In the genomic region with DNA sequence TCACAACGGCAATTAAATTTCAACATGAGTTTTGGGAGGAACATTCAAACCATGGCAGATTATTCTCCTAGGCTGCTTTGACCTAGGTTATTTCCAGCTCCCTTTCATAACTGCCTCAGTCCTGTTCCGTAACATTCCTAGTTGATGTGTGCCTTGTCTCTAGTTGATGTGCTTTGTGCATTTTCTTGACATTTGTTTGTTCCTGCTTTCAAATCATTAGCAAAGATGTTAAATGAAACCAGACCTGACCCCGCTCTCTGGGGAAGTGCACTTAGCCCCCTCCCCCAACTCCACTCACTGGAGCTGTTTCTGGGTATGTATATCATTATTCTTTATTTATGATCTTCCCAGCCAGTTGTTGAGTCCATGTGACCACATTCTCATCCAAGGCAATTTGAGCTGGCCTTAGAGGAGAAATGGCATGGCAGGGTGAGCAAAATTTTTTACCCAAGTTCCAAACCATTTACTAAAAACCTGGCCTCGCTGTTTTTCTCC, we compare ENCODE assay signal across 23 cellular contexts.
A peak's percentile ranks its signal among the peaks of the same experiment; 100 is the strongest.
DNase-seq lines count a peak whose midpoint lies in the region; ATAC-seq and TF ChIP-seq lines count a peak whose summit lies in the region.
"Had no signal": no experiment of that assay in that cellular context is flagged by ENCODE, and none has a peak within 500 bp of the region (broad histone marks: within the 10 kb centered on the region; RNA-seq: fewer than 3 reads in every experiment).

No MANE protein-coding gene starts in this region.

- H3K4me1 Mint-ChIP-seq in immature natural killer cell: peaks cover 4 to 7% of the 10 kb centered on the region in 2 donors
- H3K4me1 Mint-ChIP-seq: neural progenitor cell had no signal

- H3K4me2 ChIP-seq in IMR-90 (ENCODE audit: low read depth, low read length) (no peak overlapping the region), MM.1S (ENCODE audit: low read depth, low read length) (no peak overlapping the region)
- H3K4me2 ChIP-seq: neural progenitor cell had no signal

- H3K27ac ChIP-seq in ACC112 (ENCODE audit: low read depth, low read length) (no peak overlapping the region), IMR-90 (ENCODE audit: insufficient read depth, low read length) (no peak overlapping the region), MM.1S (ENCODE audit: low read length) (no peak overlapping the region)
- H3K27ac ChIP-seq: ascending aorta, foreskin keratinocyte, neural progenitor cell had no signal

- H4K8ac ChIP-seq in IMR-90 (ENCODE audit: low read depth in 2 of 2, low read length in 2 of 2): peak overlapping the region in 1 of 2 experiments; percentile 49; a peak in 1 of 4 replicates

- BruUV-seq in IMR-90 (replicated peaks; lab: Mats Ljungman, UMichigan): no TSS peak

- H3K18ac ChIP-seq in IMR-90 (ENCODE audit: low read depth, low read length): no peak overlapping the region

- H2BK15ac ChIP-seq in IMR-90 (ENCODE audit: low read depth, low read length): no peak overlapping the region; the same call in 2 of the 3 replicates

- intact Hi-C loops in IMR-90 (cut with micrococcal nuclease): no loop called here

- no peaks in the 10 kb centered on the region for H3K36me3 Mint-ChIP-seq in immature natural killer cell
- H3K36me3 Mint-ChIP-seq: activated naive CD4-positive, alpha-beta T cell treated with anti-CD3 and anti-CD28 coated beads, Interleukin-2, amount 10 ng/mL, durations not matched to agents 7 days and 5 days; neural progenitor cell had no signal

- WGBS in IMR-90 (ENCODE audit: extremely low coverage in 2 of 2, insufficient read length in 1 of 2), 2 experiments: 14% methylated on average over 1 of the region's 4 CpGs; no CpG with 5 or more reads in 1 of the 2 experiments

- H4K20me1 ChIP-seq in IMR-90 (ENCODE audit: insufficient read depth, low read length) (no peaks in the 10 kb centered on the region), MM.1S (ENCODE audit: insufficient read depth, low read length) (no peaks in the 10 kb centered on the region)

- H4K5ac ChIP-seq in IMR-90 (ENCODE audit: low read depth, low read length): no peak overlapping the region

- no peak for TF ChIP-seq POLR2A in IMR-90 (IDR thresholded peaks at IDR 0.05; ENCODE audit: low read depth, low read length)

- no peak overlapping the region for H3K27ac Mint-ChIP-seq in immature natural killer cell
- H3K27ac Mint-ChIP-seq: activated CD8-positive, alpha-beta T cell treated with anti-CD3 and anti-CD28 coated beads for 36 hours; activated naive CD4-positive, alpha-beta T cell treated with anti-CD3 and anti-CD28 coated beads, Interleukin-2, amount 10 ng/mL, durations not matched to agents 7 days and 5 days; CD4-positive, alpha-beta T cell; neural progenitor cell had no signal

- H3K9ac ChIP-seq in IMR-90 (ENCODE audit: low read depth, low read length) (no peak overlapping the region), MM.1S (ENCODE audit: low read length) (no peak overlapping the region)
- H3K9ac ChIP-seq: neural progenitor cell had no signal

- H2BK5ac ChIP-seq in IMR-90 (ENCODE audit: low read depth, low read length, poor library complexity, severe bottlenecking): no peak overlapping the region

- peaks cover 1 to 8% (median 2%) of the 10 kb centered on the region in 3 donors for H3K27me3 Mint-ChIP-seq in immature natural killer cell (ENCODE audit: low read depth in 3 of 3)

- H3K9me3 Mint-ChIP-seq in immature natural killer cell: peaks cover 0 to 3% (median 0%) of the 10 kb centered on the region in 6 donors
- H3K9me3 Mint-ChIP-seq: activated CD8-positive, alpha-beta T cell treated with anti-CD3 and anti-CD28 coated beads for 36 hours; activated naive CD4-positive, alpha-beta T cell treated with anti-CD3 and anti-CD28 coated beads, Interleukin-2, amount 10 ng/mL, durations not matched to agents 7 days and 5 days; activated T-cell treated with anti-CD3 and anti-CD28 coated beads, Interleukin-2, amount 50 U/mL, for 4 hours; CD4-positive, alpha-beta T cell; neural progenitor cell had no signal

- H3K4me1 ChIP-seq in ACC112 (ENCODE audit: control insufficient read depth, insufficient read depth, low read length, unreplicated experiment) (no peaks in the 10 kb centered on the region), IMR-90 (ENCODE audit: control insufficient read depth, insufficient read depth, low read length) (peaks cover 3% of the 10 kb centered on the region), MM.1S (ENCODE audit: low read length) (no peaks in the 10 kb centered on the region)
- H3K4me1 ChIP-seq: ascending aorta, foreskin keratinocyte, neural progenitor cell had no signal

- H2BK120ac ChIP-seq in IMR-90 (ENCODE audit: low read depth, low read length): peak overlapping the region; percentile 8

- no peak for TF ChIP-seq RAD21 in IMR-90 (IDR thresholded peaks at IDR 0.05; ENCODE audit: low read length)

- ATAC-seq in IMR-90 (ENCODE audit: low read depth): no peak; the same call in 1 of the 2 replicates
- peak; percentile 81 for ATAC-seq in SK-N-SH treated with all-trans-retinoic acid at 6 μM for 48 hours
- no peak for ATAC-seq in GM21529 (IDR thresholded peaks at IDR 0.05; ENCODE audit: unreplicated experiment)
- ATAC-seq: activated CD8-positive, alpha-beta T cell treated with anti-CD3 and anti-CD28 coated beads for 36 hours; activated T-cell treated with anti-CD3 and anti-CD28 coated beads, Interleukin-2, amount 50 U/mL, for 4 hours; foreskin keratinocyte; K562 had no signal

- H3F3A ChIP-seq in MM.1S (ENCODE audit: insufficient read depth, low read length): no peaks in the 10 kb centered on the region

- no peaks in the 10 kb centered on the region for H3K9me2 ChIP-seq in MM.1S (replicated peaks; ENCODE audit: insufficient read depth, low read length)

- POLR2A ChIA-PET in IMR-90 (lab: Charles Lee; ENCODE audit: unreplicated experiment): no interaction called here

- dilution Hi-C loops in IMR-90 (cut with HindIII; ENCODE audit: low sequenced_read_pairs, unreplicated experiment): no loop called here

- H4K91ac ChIP-seq in IMR-90 (ENCODE audit: insufficient read depth, low read depth, low read length): no peak overlapping the region

- H3K27me3 ChIP-seq in ACC112 (ENCODE audit: insufficient read depth, low read length) (no peaks in the 10 kb centered on the region), IMR-90 (ENCODE audit: control insufficient read depth, insufficient read depth, low read length) (no peaks in the 10 kb centered on the region), MM.1S (replicated peaks; ENCODE audit: insufficient read depth, low read length) (no peaks in the 10 kb centered on the region)
- H3K27me3 ChIP-seq: ascending aorta, neural progenitor cell, transverse colon had no signal

- H3K9me3 ChIP-seq in IMR-90 (ENCODE audit: control insufficient read depth, insufficient read depth, low read length) (no peaks in the 10 kb centered on the region), MM.1S (replicated peaks; ENCODE audit: insufficient read depth, low read length) (no peaks in the 10 kb centered on the region)
- H3K9me3 ChIP-seq: ascending aorta, transverse colon had no signal

- H3K79me2 ChIP-seq in ACC112 (ENCODE audit: control insufficient read depth, insufficient read depth, low read length, unreplicated experiment) (no peaks in the 10 kb centered on the region), MM.1S (ENCODE audit: low read length) (no peaks in the 10 kb centered on the region)

- no peak overlapping the region for H2AK9ac ChIP-seq in IMR-90 (replicated peaks; ENCODE audit: low read depth, low read length, poor library complexity)

- H2AFZ ChIP-seq in ACC112 (ENCODE audit: low read length, unreplicated experiment) (peak overlapping the region; percentile 81), IMR-90 (replicated peaks; ENCODE audit: low read length, poor library complexity) (peak overlapping the region; percentile 56), MM.1S (ENCODE audit: low read length) (no peak overlapping the region)
- H2AFZ ChIP-seq: neural progenitor cell had no signal

- DNase-seq in IMR-90 (peak; percentile 13), left kidney (ENCODE audit: low read depth, low spot score) (peak; percentile 71), immature natural killer cell (no peak), MV-4-11 (lab: John Stamatoyannopoulos, UW) (no peak), MM.1S (no peak)
- DNase-seq: activated CD8-positive, alpha-beta T cell treated with anti-CD3 and anti-CD28 coated beads for 36 hours; activated naive CD4-positive, alpha-beta T cell treated with anti-CD3 and anti-CD28 coated beads, Interleukin-2, amount 10 ng/mL, durations not matched to agents 7 days and 5 days; activated T-cell treated with anti-CD3 and anti-CD28 coated beads, Interleukin-2, amount 50 U/mL, for 4 hours; CD4-positive, alpha-beta T cell; cerebellar nuclear complex; DND-41; effector memory CD4-positive, alpha-beta T cell; foreskin keratinocyte; NK-92 treated with Interleukin-12 subunit alpha and Interleukin-12 subunit beta, amount 100 ng/mL, for 24 hours; RPMI8226; T-helper 1 cell; transverse colon had no signal

- H3K56ac ChIP-seq in IMR-90 (ENCODE audit: extremely low read depth, insufficient read depth, low read length): no peak overlapping the region

- no peak for TF ChIP-seq CTCF in IMR-90 (conservative IDR thresholded peaks at IDR 0.05; ENCODE audit: low read depth, low read length)
- TF ChIP-seq CTCF in MM.1S (IDR thresholded peaks at IDR 0.05; ENCODE audit: low read length): no peak

- no peaks in the 10 kb centered on the region for H3K36me3 ChIP-seq in ACC112 (ENCODE audit: insufficient read depth, low read length)
- H3K36me3 ChIP-seq in IMR-90 (ENCODE audit: control insufficient read depth, insufficient read depth, low read length): no peaks in the 10 kb centered on the region
- no peaks in the 10 kb centered on the region for H3K36me3 ChIP-seq in MM.1S (replicated peaks; ENCODE audit: insufficient read depth, low read length)
- H3K36me3 ChIP-seq: ascending aorta, neural progenitor cell, transverse colon had no signal

- CTCF ChIA-PET in IMR-90 (lab: Yijun Ruan, JAX): no interaction called here

- no peak overlapping the region; the same call in 1 of the 2 replicates for H3K14ac ChIP-seq in IMR-90 (replicated peaks; ENCODE audit: low read depth, low read length)

- H3K4me3 Mint-ChIP-seq in immature natural killer cell: no peak overlapping the region
- H3K4me3 Mint-ChIP-seq: activated CD8-positive, alpha-beta T cell treated with anti-CD3 and anti-CD28 coated beads for 36 hours; activated naive CD4-positive, alpha-beta T cell treated with anti-CD3 and anti-CD28 coated beads, Interleukin-2, amount 10 ng/mL, durations not matched to agents 7 days and 5 days; activated T-cell treated with anti-CD3 and anti-CD28 coated beads, Interleukin-2, amount 50 U/mL, for 4 hours; CD4-positive, alpha-beta T cell; neural progenitor cell had no signal

- 0 out of 2 replicates have a peak overlapping the region, but pooled peaks have one; percentile 48 for H3K4ac ChIP-seq in IMR-90 (ENCODE audit: low read depth, low read length)

- H2BK20ac ChIP-seq in IMR-90 (ENCODE audit: low read depth, low read length): no peak overlapping the region

- no peak overlapping the region for H3K4me3 ChIP-seq in ACC112 (ENCODE audit: low read depth, low read length)
- H3K4me3 ChIP-seq in IMR-90 (ENCODE audit: insufficient read depth, low read depth, low read length): no peak overlapping the region
- no peak overlapping the region for H3K4me3 ChIP-seq in MM.1S (ENCODE audit: low read length)
- H3K4me3 ChIP-seq: ascending aorta, K562, neural progenitor cell, transverse colon had no signal

- H2AK5ac ChIP-seq in IMR-90 (ENCODE audit: low read depth, low read length): no peak overlapping the region

- in situ Hi-C loops in IMR-90 (cut with MboI; ENCODE audit: low sequenced_read_pairs): no loop called here

- H3K79me1 ChIP-seq in IMR-90 (ENCODE audit: low read depth in 1 of 2, low read length in 2 of 2): no peaks in the 10 kb centered on the region

- peaks cover 3% of the 10 kb centered on the region; the same call in 1 of the 2 replicates for H3K9me1 ChIP-seq in IMR-90 (ENCODE audit: insufficient read depth, low read length)

- H3K23ac ChIP-seq in IMR-90 (ENCODE audit: low read depth, low read length): peak overlapping the region; percentile 41; the same call in 1 of the 2 replicates

Comparison
In these comparisons a context has a peak if more than half of its experiments do, and no peak if none do; other contexts are left out.
1. DNase-seq: peak in IMR-90 (single experiment) and left kidney (single experiment); none in immature natural killer cell (0 of 3), MV-4-11 (single experiment) and MM.1S (single experiment).